In the genomic region with DNA sequence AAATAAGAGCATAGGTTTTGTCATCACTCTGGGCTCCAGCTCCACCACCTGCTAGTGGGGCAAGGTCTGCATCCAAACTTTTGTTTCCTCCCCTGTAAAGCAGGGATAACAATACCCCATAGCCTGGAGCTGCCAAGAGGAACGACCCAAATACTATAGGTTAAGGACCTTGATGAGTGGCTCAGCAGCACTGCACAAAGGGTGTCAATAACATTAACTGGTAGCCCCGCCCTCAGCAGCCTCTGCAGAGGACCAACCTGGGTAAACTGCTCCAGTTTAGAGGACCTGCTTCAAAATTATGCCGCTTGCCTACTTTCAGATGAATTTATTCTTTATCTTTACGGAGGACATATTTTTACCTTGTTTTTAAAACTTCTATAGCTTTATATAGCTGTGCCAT, we compare ENCODE assay signal across 17 cellular contexts.
"Had no signal": no experiment of that assay in that cellular context is flagged by ENCODE, and none has a peak within 500 bp of the region (broad histone marks: within the 10 kb centered on the region; RNA-seq: fewer than 3 reads in every experiment).

No MANE protein-coding gene starts in this region.

- H3K9me3 ChIP-seq: neutrophil, stomach had no signal

- H3K79me2 ChIP-seq: parathyroid adenoma had no signal

- H3K4me1 ChIP-seq: parathyroid adenoma, stomach had no signal

- H3K4me3 ChIP-seq: stomach had no signal

- H3K4me3 Mint-ChIP-seq: activated naive CD8-positive, alpha-beta T cell treated with anti-CD3 and anti-CD28 coated beads, Interleukin-2, amount 10 ng/mL, durations not matched to agents 7 days and 5 days; activated T-helper 1 cell treated with anti-CD3 and anti-CD28 coated beads, Interleukin-12 subunit alpha, Interleukin-12 subunit beta, Interleukin-2, Interleukin-4 antibody, amounts not matched to agents 30 ng/mL and 10 ng/mL and 1 ng/mL, durations not matched to agents 14 hours and 24 hours and 36 hours; central memory CD8-positive, alpha-beta T cell; memory B cell; naive thymus-derived CD8-positive, alpha-beta T cell had no signal

- H3K27ac ChIP-seq: brain microvascular endothelial cell, neutrophil, parathyroid adenoma, stomach had no signal

- DNase-seq: activated CD4-positive, alpha-beta T cell treated with anti-CD3 and anti-CD28 coated beads, Interleukin-2, amount 50 U/mL, for 1 hour; activated CD8-positive, alpha-beta memory T cell treated with anti-CD3 and anti-CD28 coated beads for 24 hours; activated naive CD8-positive, alpha-beta T cell treated with anti-CD3 and anti-CD28 coated beads, Interleukin-2, amount 10 ng/mL, durations not matched to agents 7 days and 5 days; brain microvascular endothelial cell; cortex of kidney; effector CD8-positive, alpha-beta T cell; foreskin fibroblast; left ventricle myocardium superior; naive thymus-derived CD8-positive, alpha-beta T cell; stimulated activated CD4-positive, alpha-beta T cell treated with anti-CD3 and anti-CD28 coated beads, Interleukin-1b, Interleukin-23, amount 100 ng/mL, for 48 hours; stomach had no signal

- ATAC-seq: activated CD4-positive, CD25-positive, alpha-beta regulatory T cell treated with anti-CD3 and anti-CD28 coated beads, Interleukin-2, amount 50 U/mL, for 24 hours; left ventricle myocardium superior; naive thymus-derived CD8-positive, alpha-beta T cell had no signal

- H3K9me3 Mint-ChIP-seq: activated naive CD8-positive, alpha-beta T cell treated with anti-CD3 and anti-CD28 coated beads, Interleukin-2, amount 10 ng/mL, durations not matched to agents 7 days and 5 days; activated T-helper 1 cell treated with anti-CD3 and anti-CD28 coated beads, Interleukin-12 subunit alpha, Interleukin-12 subunit beta, Interleukin-2, Interleukin-4 antibody, amounts not matched to agents 30 ng/mL and 10 ng/mL and 1 ng/mL, durations not matched to agents 14 hours and 24 hours and 36 hours; central memory CD8-positive, alpha-beta T cell; memory B cell; naive thymus-derived CD8-positive, alpha-beta T cell had no signal

- H3K27me3 Mint-ChIP-seq: activated naive CD8-positive, alpha-beta T cell treated with anti-CD3 and anti-CD28 coated beads, Interleukin-2, amount 10 ng/mL, durations not matched to agents 7 days and 5 days; central memory CD8-positive, alpha-beta T cell; memory B cell; naive thymus-derived CD8-positive, alpha-beta T cell had no signal

- H3K27ac Mint-ChIP-seq: activated naive CD8-positive, alpha-beta T cell treated with anti-CD3 and anti-CD28 coated beads, Interleukin-2, amount 10 ng/mL, durations not matched to agents 7 days and 5 days; activated T-helper 1 cell treated with anti-CD3 and anti-CD28 coated beads, Interleukin-12 subunit alpha, Interleukin-12 subunit beta, Interleukin-2, Interleukin-4 antibody, amounts not matched to agents 30 ng/mL and 10 ng/mL and 1 ng/mL, durations not matched to agents 14 hours and 24 hours and 36 hours had no signal

- H2AFZ ChIP-seq: parathyroid adenoma had no signal

- H3K27me3 ChIP-seq: brain microvascular endothelial cell, neutrophil, stomach had no signal

- H3K36me3 ChIP-seq: brain microvascular endothelial cell, neutrophil had no signal
